ENCODE assay signal across 11 cellular contexts in the genomic region with DNA sequence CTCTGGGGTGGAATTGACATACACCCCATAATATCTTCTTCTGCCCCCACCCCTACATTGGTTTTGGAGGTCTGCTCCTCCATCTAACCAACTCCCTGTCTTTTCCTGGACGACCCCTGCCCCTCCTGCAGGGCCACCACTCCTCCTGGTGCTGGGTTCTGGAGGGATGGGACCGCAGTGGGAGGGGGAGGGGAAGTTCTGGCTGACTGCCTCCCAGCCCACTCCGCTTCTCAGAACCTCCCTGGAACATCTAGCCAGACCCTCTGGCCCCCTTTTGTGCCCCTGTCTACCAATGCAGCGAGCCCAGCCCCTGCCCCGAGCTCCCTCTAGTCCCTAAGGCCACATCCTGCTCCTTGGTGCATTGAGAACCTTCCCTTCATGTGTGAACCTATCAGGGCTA. TPM values are rescaled to one million over a fixed set of nuclear protein-coding genes. Genes with fewer than 3 reads are reported as not detected.
DNase-seq lines count a peak whose midpoint lies in the region; ATAC-seq and TF ChIP-seq lines count a peak whose summit lies in the region.
"Had no signal": no experiment of that assay in that cellular context is flagged by ENCODE, and none has a peak within 500 bp of the region (broad histone marks: within the 10 kb centered on the region; RNA-seq: fewer than 3 reads in every experiment).

No MANE protein-coding gene starts in this region.

- POLR2A ChIA-PET in Caco-2 (lab: Charles Lee) = interaction anchor here (1.0 kb wide), 1 partner anchor 196 kb away, joined by 3 read pairs; no protein-coding TSS in a partner anchor

- no peaks in the 10 kb centered on the region for H3K27me3 ChIP-seq in Caco-2 (replicated peaks; ENCODE audit: control insufficient read depth, insufficient read depth, low read length)
- peaks cover 0 to 22% (median 0%) of the 10 kb centered on the region in 3 experiments for H3K27me3 ChIP-seq in neuronal stem cell (ENCODE audit: control insufficient read depth in 3 of 3, insufficient read depth in 3 of 3, low read depth in 1 of 3, low read length in 3 of 3)
- H3K27me3 ChIP-seq: testis had no signal

- H3K4ac ChIP-seq in neuronal stem cell (ENCODE audit: low read length) = no peak overlapping the region

- H3K9me3 ChIP-seq in Caco-2 (no peaks in the 10 kb centered on the region), T-helper 17 cell (ENCODE audit: control insufficient read depth, low read length, poor library complexity, severe bottlenecking) (no peaks in the 10 kb centered on the region), neuronal stem cell (replicated peaks in 1 of 2; ENCODE audit: control insufficient read depth in 2 of 2, insufficient read depth in 1 of 2, low read depth in 1 of 2, low read length in 2 of 2) (no peaks in the 10 kb centered on the region)
- H3K9me3 ChIP-seq: heart left ventricle, testis had no signal

- no peak overlapping the region for H4K8ac ChIP-seq in neuronal stem cell (ENCODE audit: low read depth, low read length)

- peaks cover 3% of the 10 kb centered on the region for H3K79me1 ChIP-seq in neuronal stem cell (ENCODE audit: low read depth, low read length)

- H3K23ac ChIP-seq in neuronal stem cell (ENCODE audit: low read depth, low read length, poor library complexity) = no peak overlapping the region

- H3K4me1 Mint-ChIP-seq in Caco-2 (ENCODE audit: low read depth, unreplicated experiment) = peaks cover 43% of the 10 kb centered on the region
- H3K4me1 Mint-ChIP-seq in T-helper 17 cell = peaks cover 16% of the 10 kb centered on the region
- peaks cover 16% of the 10 kb centered on the region for H3K4me1 Mint-ChIP-seq in endothelial cell (ENCODE audit: unreplicated experiment)

- peak overlapping the region; percentile 51 for H2BK12ac ChIP-seq in neuronal stem cell (ENCODE audit: low read length)

- TF ChIP-seq CTCF in Caco-2 (IDR thresholded peaks at IDR 0.05; ENCODE audit: insufficient read depth in 1 of 2, low read depth in 1 of 2, low read length in 1 of 2, severe bottlenecking in 1 of 2, unreplicated experiment in 1 of 2) (no peak), endothelial cell (IDR thresholded peaks at IDR 0.05; ENCODE audit: unreplicated experiment) (no peak)

- H2BK15ac ChIP-seq in neuronal stem cell (ENCODE audit: low read length) = peak overlapping the region; percentile 97

- H3K4me1 ChIP-seq in Caco-2 (peaks cover 63% of the 10 kb centered on the region), neuronal stem cell (ENCODE audit: control insufficient read depth in 2 of 2, insufficient read depth in 1 of 2, low read depth in 1 of 2, low read length in 2 of 2) (peaks cover 23 to 42% of the 10 kb centered on the region in 2 donors)
- H3K4me1 ChIP-seq: testis had no signal

- H3K9me3 Mint-ChIP-seq in Caco-2 (ENCODE audit: unreplicated experiment) = no peaks in the 10 kb centered on the region
- no peaks in the 10 kb centered on the region for H3K9me3 Mint-ChIP-seq in endothelial cell (ENCODE audit: unreplicated experiment)

- peak overlapping the region; percentile 11 for H3K18ac ChIP-seq in neuronal stem cell (ENCODE audit: low read length)

- no peak overlapping the region for H2BK120ac ChIP-seq in neuronal stem cell (ENCODE audit: low read depth, low read length)

- H4K91ac ChIP-seq in neuronal stem cell (ENCODE audit: low read depth, low read length, poor library complexity) = no peak overlapping the region

- DNase-seq in Caco-2 (no peak), T-helper 17 cell (no peak), endothelial cell (ENCODE audit: low spot score) (no peak), neuronal stem cell (ENCODE audit: low spot score) (no peak), posterior vena cava (ENCODE audit: low spot score) (no peak), NCI-H446 (lab: John Stamatoyannopoulos, UW) (no peak)
- DNase-seq in effector CD8-positive, alpha-beta T cell (lab: John Stamatoyannopoulos, UW) = no peak
- DNase-seq: activated CD8-positive, alpha-beta memory T cell treated with anti-CD3 and anti-CD28 coated beads for 24 hours; heart left ventricle; testis had no signal

- H3K27me3 Mint-ChIP-seq in Caco-2 (ENCODE audit: insufficient read depth, unreplicated experiment) (no peaks in the 10 kb centered on the region), T-helper 17 cell (peaks cover 24% of the 10 kb centered on the region), endothelial cell (ENCODE audit: unreplicated experiment) (peaks cover 22% of the 10 kb centered on the region)

- intact Hi-C loops in Caco-2 (cut with micrococcal nuclease; ENCODE audit: unreplicated experiment) = loop anchor here (1.0 kb wide), 1 partner anchor 23 kb away; no protein-coding TSS in a partner anchor
- intact Hi-C loops in posterior vena cava (cut with DNase I) = no loop called here

- WGBS in neuronal stem cell (ENCODE audit: extremely low coverage in 2 of 2, insufficient read length in 2 of 2, insufficient replicate concordance in 1 of 2), 2 donors = no CpG with 5 or more reads among the region's 5 CpGs

- ATAC-seq in T-helper 17 cell (no peak), HG03139 (IDR thresholded peaks at IDR 0.05; ENCODE audit: unreplicated experiment) (no peak)

- CTCF ChIA-PET in Caco-2 (lab: Charles Lee) = interaction anchor here (0.6 to 6.0 kb wide), 7 partner anchors 11 to 102 kb away, joined by 3 to 55 read pairs (median 6); partner anchors contain the start of genes FEN1 and TMEM258

- peak overlapping the region; percentile 32 for H3K14ac ChIP-seq in neuronal stem cell (ENCODE audit: low read length)

- H3K27ac Mint-ChIP-seq in Caco-2 (ENCODE audit: unreplicated experiment) = peak overlapping the region; percentile 94
- H3K27ac Mint-ChIP-seq in T-helper 17 cell = peak overlapping the region; percentile 45
- no peak overlapping the region for H3K27ac Mint-ChIP-seq in endothelial cell (ENCODE audit: unreplicated experiment)

- H2BK5ac ChIP-seq in neuronal stem cell (ENCODE audit: low read length) = no peak overlapping the region

- H3K4me3 ChIP-seq in Caco-2 (ENCODE audit: low read depth, low read length) = peak overlapping the region; percentile 82
- H3K4me3 ChIP-seq in neuronal stem cell (ENCODE audit: low read length in 2 of 2) = peak overlapping the region in 1 of 2 donors; percentile 55

- peak overlapping the region; percentile 98 for H2AK5ac ChIP-seq in neuronal stem cell (ENCODE audit: low read depth, low read length)

- H3K36me3 ChIP-seq in Caco-2 (ENCODE audit: control insufficient read depth, insufficient read depth, low read length) (no peaks in the 10 kb centered on the region), neuronal stem cell (replicated peaks in 1 of 2; ENCODE audit: control insufficient read depth in 2 of 2, insufficient read depth in 2 of 2, low read length in 2 of 2) (no peaks in the 10 kb centered on the region)
- H3K36me3 ChIP-seq: heart left ventricle had no signal

- H3K4me3 Mint-ChIP-seq in Caco-2 (ENCODE audit: unreplicated experiment) (peak overlapping the region; percentile 96), T-helper 17 cell (peak overlapping the region; percentile 88), endothelial cell (ENCODE audit: unreplicated experiment) (peak overlapping the region; percentile 60)

- H3K27ac ChIP-seq in neuronal stem cell (replicated peaks; ENCODE audit: low read length) = no peak overlapping the region
- H3K27ac ChIP-seq: heart left ventricle, testis had no signal

- H3K36me3 Mint-ChIP-seq in Caco-2 (ENCODE audit: insufficient read depth, unreplicated experiment) (peaks cover 32% of the 10 kb centered on the region), T-helper 17 cell (ENCODE audit: low read depth) (no peaks in the 10 kb centered on the region), endothelial cell (ENCODE audit: low read depth, unreplicated experiment) (no peaks in the 10 kb centered on the region)

- H3K4me2 ChIP-seq in neuronal stem cell (ENCODE audit: insufficient read depth, low read length, poor library complexity, severe bottlenecking) = no peak overlapping the region

- H3K9ac ChIP-seq in neuronal stem cell (ENCODE audit: low read depth, low read length, poor library complexity) = no peak overlapping the region

- no peak overlapping the region for H2AFZ ChIP-seq in neuronal stem cell (ENCODE audit: low read length)

- BruUV-seq in Caco-2 (replicated peaks; lab: Mats Ljungman, UMichigan) = no TSS peak

RNA-seq across cellular contexts. Expression of gene MYRF, which starts 1.2 kb away (rescaled TPM):
- total RNA-seq in Caco-2 (2022) (165 and 169 TPM in 2 replicates), T-helper 17 cell (1 to 10 TPM in 1 of 2 donors, under 1 TPM in 1; 0.47 to 1.5 TPM), endothelial cell (ENCODE audit: unreplicated experiment) (1.5 TPM), posterior vena cava (1 to 10 TPM; 3.1 to 3.7 TPM)
- 5.7 TPM for polyA plus RNA-seq in neuronal stem cell (2013, experiment 1 of 2)
- 6.0 TPM for polyA plus RNA-seq in neuronal stem cell (2013, experiment 2 of 2)

RNA-seq across cellular contexts. Expression of gene TMEM258, which starts 38.7 kb away (rescaled TPM):
- total RNA-seq in Caco-2 (2022) (190 and 197 TPM in 2 replicates), T-helper 17 cell (10 to 100 TPM; 68.4 to 77.6 TPM), endothelial cell (ENCODE audit: unreplicated experiment) (125 TPM), posterior vena cava (10 to 100 TPM; 78.2 to 84.7 TPM)
- polyA plus RNA-seq in neuronal stem cell (2013, experiment 1 of 2) = 258 TPM
- 242 TPM for polyA plus RNA-seq in neuronal stem cell (2013, experiment 2 of 2)

RNA-seq across cellular contexts. Expression of gene FEN1, which starts 39.0 kb away (rescaled TPM):
- total RNA-seq in Caco-2 (2022) (83.4 and 86.1 TPM in 2 replicates), T-helper 17 cell (10 to 100 TPM in 1 of 2 donors, 1 to 10 TPM in 1; 9.7 to 13.0 TPM), endothelial cell (ENCODE audit: unreplicated experiment) (22.0 TPM), posterior vena cava (1 to 10 TPM; 4.6 to 6.0 TPM)
- polyA plus RNA-seq in neuronal stem cell (2013, experiment 1 of 2) = 30.6 TPM
- 31.0 TPM for polyA plus RNA-seq in neuronal stem cell (2013, experiment 2 of 2)

Comparison
In these comparisons a context has a peak if more than half of its experiments do, and no peak if none do; other contexts are left out.
1. RNA of gene MYRF, which starts 1.2 kb away (total RNA-seq): 165 to 169 TPM in Caco-2; 3.1 to 3.7 TPM in posterior vena cava, 1.5 TPM in endothelial cell (single experiment) and 0.47 to 1.5 TPM in T-helper 17 cell; every median in the first group is over 10 times any median in the second.
2. Peak in every context shown above with its lines, with median percentiles within 50 percentile points of each other: H3K4me3 Mint-ChIP-seq.